15 cellular contexts compared by ENCODE assay signal in genomic region chr10:64468219-64468618, GRCh38.
A peak's percentile ranks its signal among the peaks of the same experiment; 100 is the strongest.
DNase-seq lines count a peak whose midpoint lies in the region; ATAC-seq and TF ChIP-seq lines count a peak whose summit lies in the region.
"Had no signal": no experiment of that assay in that cellular context is flagged by ENCODE, and none has a peak within 500 bp of the region (broad histone marks: within the 10 kb centered on the region; RNA-seq: fewer than 3 reads in every experiment).

No MANE protein-coding gene starts in this region.

- no TSS peak for BruUV-seq in Calu3 (replicated peaks; lab: Mats Ljungman, UMichigan)

- H3K4me1 Mint-ChIP-seq in Calu3 (ENCODE audit: low read depth, unreplicated experiment): peaks cover 28% of the 10 kb centered on the region
- peaks cover 25% of the 10 kb centered on the region for H3K4me1 Mint-ChIP-seq in neural crest cell
- H3K4me1 Mint-ChIP-seq: CD14-positive monocyte had no signal

- H3K27ac Mint-ChIP-seq in Calu3 (ENCODE audit: unreplicated experiment): peak overlapping the region; percentile 83
- peak overlapping the region; percentile 79 for H3K27ac Mint-ChIP-seq in neural crest cell (ENCODE audit: unreplicated experiment)
- H3K27ac Mint-ChIP-seq: CD8-positive, alpha-beta T cell had no signal

- H3K4me3 Mint-ChIP-seq in Calu3 (ENCODE audit: low read depth, unreplicated experiment): peak overlapping the region; percentile 52
- H3K4me3 Mint-ChIP-seq in neural crest cell: no peak overlapping the region
- H3K4me3 Mint-ChIP-seq: CD14-positive monocyte; CD8-positive, alpha-beta T cell had no signal

- H3K4me3 ChIP-seq in NT2/D1 (ENCODE audit: insufficient read length, low read depth): no peak overlapping the region
- H3K4me3 ChIP-seq in effector memory CD4-positive, alpha-beta T cell (ENCODE audit: insufficient read depth, low read depth, low read length, poor library complexity, severe bottlenecking): no peak overlapping the region
- H3K4me3 ChIP-seq: GM12878 had no signal

- no peak overlapping the region for H3K9ac ChIP-seq in NT2/D1 (ENCODE audit: insufficient read length, low read depth)

- CTCF ChIA-PET in Calu3 (lab: Charles Lee): interaction anchor here (1.2 to 1.7 kb wide), 3 partner anchors 19 to 37 kb away, joined by 3 to 6 read pairs (median 3); no protein-coding TSS in a partner anchor

- no peaks in the 10 kb centered on the region for H3K27me3 Mint-ChIP-seq in Calu3 (ENCODE audit: unreplicated experiment)
- H3K27me3 Mint-ChIP-seq in neural crest cell (ENCODE audit: low read depth): no peaks in the 10 kb centered on the region

- no peaks in the 10 kb centered on the region for H3K27me3 ChIP-seq in NT2/D1 (ENCODE audit: insufficient read depth, insufficient read length)
- no peaks in the 10 kb centered on the region for H3K27me3 ChIP-seq in effector memory CD4-positive, alpha-beta T cell (replicated peaks; ENCODE audit: control insufficient read depth, insufficient read depth, low read length, poor library complexity, severe bottlenecking)

- DNase-seq in Calu3 (peak; percentile 93), NT2/D1 (ENCODE audit: low read depth, low spot score) (peak; percentile 9), T1000 (lab: John Stamatoyannopoulos, UW) (peak; percentile 19), neural crest cell (ENCODE audit: low read depth, low spot score) (peak; percentile 21), midbrain (lab: John Stamatoyannopoulos, UW) (no peak), amygdala (lab: John Stamatoyannopoulos, UW) (no peak)
- DNase-seq in effector memory CD4-positive, alpha-beta T cell: no peak
- DNase-seq: CD8-positive, alpha-beta T cell; COR-L47; DND-41 had no signal

- no peak for TF ChIP-seq CTCF in Calu3 (IDR thresholded peaks at IDR 0.05; ENCODE audit: unreplicated experiment)
- TF ChIP-seq CTCF in neural crest cell (conservative IDR thresholded peaks at IDR 0.05): no peak

- intact Hi-C loops in Calu3 (cut with micrococcal nuclease; ENCODE audit: unreplicated experiment): loop anchor here (1.0 to 5.0 kb wide), 4 partner anchors 37 to 154 kb away; no protein-coding TSS in a partner anchor

- H3K36me3 ChIP-seq in NT2/D1 (ENCODE audit: insufficient read depth, insufficient read length, low read length): no peaks in the 10 kb centered on the region
- no peaks in the 10 kb centered on the region for H3K36me3 ChIP-seq in effector memory CD4-positive, alpha-beta T cell (ENCODE audit: control insufficient read depth, insufficient read depth, low read length)

- no peaks in the 10 kb centered on the region for H3K4me1 ChIP-seq in NT2/D1 (ENCODE audit: insufficient read depth, insufficient read length)
- H3K4me1 ChIP-seq in effector memory CD4-positive, alpha-beta T cell (ENCODE audit: control insufficient read depth, insufficient read depth, low read length, poor library complexity, severe bottlenecking): no peaks in the 10 kb centered on the region

- H3K36me3 Mint-ChIP-seq in Calu3 (ENCODE audit: insufficient read depth, unreplicated experiment) (peaks cover 11% of the 10 kb centered on the region), neural crest cell (ENCODE audit: low read depth) (peaks cover 6% of the 10 kb centered on the region)
- H3K36me3 Mint-ChIP-seq: CD14-positive monocyte; CD8-positive, alpha-beta T cell had no signal

- H3K27ac ChIP-seq in effector memory CD4-positive, alpha-beta T cell (ENCODE audit: insufficient read depth, low read length, poor library complexity, severe bottlenecking): no peak overlapping the region
- H3K27ac ChIP-seq: 22Rv1, HL-60 had no signal

- H3K9me3 Mint-ChIP-seq in Calu3 (ENCODE audit: low read depth, unreplicated experiment) (peaks cover 19% of the 10 kb centered on the region), neural crest cell (peaks cover 13% of the 10 kb centered on the region)

- ATAC-seq in GM19324 (IDR thresholded peaks at IDR 0.05; ENCODE audit: low FRiP score, unreplicated experiment): no peak
- ATAC-seq: CD8-positive, alpha-beta T cell; GM12878 had no signal

- peaks cover 30% of the 10 kb centered on the region; the same call in 1 of the 2 replicates for H3K9me3 ChIP-seq in NT2/D1 (ENCODE audit: insufficient read depth, low read length)
- H3K9me3 ChIP-seq in effector memory CD4-positive, alpha-beta T cell (ENCODE audit: control insufficient read depth, low read length): no peaks in the 10 kb centered on the region

Comparison
In these comparisons a context has a peak if more than half of its experiments do, and no peak if none do; other contexts are left out.
1. DNase-seq: peak in Calu3 (single experiment), NT2/D1 (single experiment), T1000 (single experiment) and neural crest cell (single experiment); none in midbrain (single experiment), effector memory CD4-positive, alpha-beta T cell (0 of 3) and amygdala (0 of 56).